In the genomic region with DNA sequence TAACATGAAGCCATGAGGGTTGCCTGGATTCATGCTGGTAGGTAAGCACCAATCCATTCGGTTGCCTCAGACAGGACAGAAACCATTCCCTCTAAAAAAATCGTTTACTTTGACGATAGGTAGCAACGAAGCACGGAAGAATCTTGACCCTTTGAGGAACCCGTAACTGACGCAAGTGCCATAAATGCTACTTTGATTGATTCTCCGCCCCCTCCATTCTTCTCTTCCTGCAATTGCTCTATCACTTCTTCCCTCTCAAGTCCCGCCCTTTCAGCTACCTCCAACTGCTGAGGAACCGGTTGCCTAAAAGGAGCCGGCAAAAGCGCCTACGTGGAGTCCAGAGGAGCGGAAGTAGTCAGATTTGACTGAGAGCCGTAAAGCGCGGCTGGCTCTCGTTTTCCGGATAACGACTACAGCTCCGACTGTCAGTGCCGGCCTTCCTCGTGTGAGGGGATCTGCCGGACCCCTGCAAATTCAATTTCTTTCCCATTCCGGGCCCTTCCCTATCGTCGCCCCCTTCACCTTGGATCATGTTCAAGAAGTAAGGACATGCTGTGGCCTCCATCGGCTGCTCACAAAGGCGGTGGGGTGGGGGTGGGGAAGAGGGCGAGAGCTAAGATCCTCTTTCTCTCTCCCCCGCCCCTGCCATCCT, we compare ENCODE assay signal across 8 cellular contexts. TPM values are rescaled to one million over a fixed set of nuclear protein-coding genes. Genes with fewer than 3 reads are reported as not detected.
DNase-seq lines count a peak whose midpoint lies in the region; ATAC-seq and TF ChIP-seq lines count a peak whose summit lies in the region.

A gene with protein sequence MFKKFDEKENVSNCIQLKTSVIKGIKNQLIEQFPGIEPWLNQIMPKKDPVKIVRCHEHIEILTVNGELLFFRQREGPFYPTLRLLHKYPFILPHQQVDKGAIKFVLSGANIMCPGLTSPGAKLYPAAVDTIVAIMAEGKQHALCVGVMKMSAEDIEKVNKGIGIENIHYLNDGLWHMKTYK (plus strand): TSS at position 395 of the 652 bp plus-strand sequence. CDS start 136 bp downstream, at position 531.

- H3K36me3 ChIP-seq in kidney epithelial cell (ENCODE audit: control insufficient read depth, insufficient read depth, low read length): no peaks in the 10 kb centered on the region

- peak; percentile 90 for ATAC-seq in GM19025 (IDR thresholded peaks at IDR 0.05; ENCODE audit: low read depth, unreplicated experiment)
- ATAC-seq in HG03342 (IDR thresholded peaks at IDR 0.05; ENCODE audit: unreplicated experiment): peak; percentile 92

- no peak for TF ChIP-seq CTCF in AG10803 (conservative IDR thresholded peaks at IDR 0.05; ENCODE audit: low read length)
- TF ChIP-seq CTCF in choroid plexus epithelial cell (conservative IDR thresholded peaks at IDR 0.05; ENCODE audit: low read depth, low read length): no peak
- TF ChIP-seq CTCF in kidney epithelial cell (IDR thresholded peaks at IDR 0.05; ENCODE audit: insufficient read depth, low read length, poor library complexity, severe bottlenecking): no peak

- peak; percentile 95 for DNase-seq in AG10803 (ENCODE audit: low read depth)
- DNase-seq in NCI-H446 treated with DMSO at 0.1 percent for 48 hours (lab: John Stamatoyannopoulos, UW): peak; percentile 91
- DNase-seq in activated CD4-positive, alpha-beta T cell treated with anti-CD3 and anti-CD28 coated beads for 1 hour: peak; percentile 58
- DNase-seq in choroid plexus epithelial cell (ENCODE audit: low read depth): peak; percentile 97
- DNase-seq in kidney epithelial cell (ENCODE audit: low read depth): peak; percentile 87
- peak; percentile 58 to 73 for DNase-seq in stimulated activated CD4-positive, alpha-beta T cell treated with anti-CD3 and anti-CD28 coated beads, Interleukin-15, amount 100 ng/mL, for 48 hours (ENCODE audit: low read depth in 2 of 2)

- no peaks in the 10 kb centered on the region for H3K27me3 ChIP-seq in kidney epithelial cell (ENCODE audit: control insufficient read depth, insufficient read depth, low read length)

- H3K4me3 ChIP-seq in AG10803 (ENCODE audit: low read length): peak within 1 kb of the TSS; percentile 73
- H3K4me3 ChIP-seq in choroid plexus epithelial cell (ENCODE audit: low read depth, low read length): peak within 1 kb of the TSS; percentile 72
- H3K4me3 ChIP-seq in kidney epithelial cell (ENCODE audit: low read depth, low read length): peak within 1 kb of the TSS; percentile 58

RNA-seq across cellular contexts. Expression of the gene that starts here (rescaled TPM):
- 36.6 and 38.3 TPM in 2 replicates for total RNA-seq in kidney epithelial cell

Comparison
In these comparisons a context has a peak if more than half of its experiments do, and no peak if none do; other contexts are left out.
1. Peak in every context shown above with its lines: DNase-seq, ATAC-seq and H3K4me3 ChIP-seq.